ENCODE assay signal across 8 cellular contexts in genomic region chr7:7201583-7202374, GRCh38. TPM values are rescaled to one million over a fixed set of nuclear protein-coding genes. Genes with fewer than 3 reads are reported as not detected.
A peak's percentile ranks its signal among the peaks of the same experiment; 100 is the strongest.
DNase-seq lines count a peak whose midpoint lies in the region; ATAC-seq and TF ChIP-seq lines count a peak whose summit lies in the region.

No MANE protein-coding gene starts in this region.

- peak overlapping the region; percentile 51 for H2AFZ ChIP-seq in mammary epithelial cell (ENCODE audit: low read depth, low read length)

- H3K4me3 ChIP-seq in Panc1 (ENCODE audit: low read depth in 2 of 2, low read length in 2 of 2): peak overlapping the region in 1 of 2 experiments; percentile 10; a peak in 1 of 4 replicates
- H3K4me3 ChIP-seq in mammary epithelial cell (replicated peaks in 1 of 3; ENCODE audit: insufficient read depth in 1 of 3, low read depth in 2 of 3, low read length in 3 of 3): no peak overlapping the region
- H3K4me3 ChIP-seq in dorsolateral prefrontal cortex: no peak overlapping the region

- H3K9me3 ChIP-seq in Panc1 (ENCODE audit: control insufficient read depth, insufficient read depth, low read depth, low read length) (peaks cover 15% of the 10 kb centered on the region; the same call in 1 of the 2 replicates), mammary epithelial cell (replicated peaks; ENCODE audit: insufficient read depth, low read length) (peaks cover 3% of the 10 kb centered on the region)

- POLR2A ChIA-PET in Panc1 (lab: Charles Lee): no interaction called here

- 79% methylated on average over 13 of the region's 15 CpGs for WGBS in mammary epithelial cell (ENCODE audit: low coverage, missing lambda C conversion rate)

- in situ Hi-C loops in Panc1 (cut with HindIII; ENCODE audit: low pct_unique_long_range_greater_than_20kb, low sequenced_read_pairs): no loop called here
- in situ Hi-C loops in mammary epithelial cell (cut with MboI; ENCODE audit: low sequenced_read_pairs in 2 of 2): no loop called here

- dilution Hi-C loops in mammary epithelial cell (cut with HindIII; ENCODE audit: low sequenced_read_pairs): no loop called here

- BruUV-seq in Panc1 (replicated peaks; lab: Mats Ljungman, UMichigan) (no TSS peak), mammary epithelial cell (replicated peaks; lab: Mats Ljungman, UMichigan) (no TSS peak)

- CTCF ChIA-PET in Panc1 (lab: Charles Lee) (interaction anchor here (0.6 kb wide), 1 partner anchor 82 kb away, joined by 3 read pairs; no protein-coding TSS in a partner anchor), mammary epithelial cell (lab: Charles Lee; ENCODE audit: low non-redundant PET) (no interaction called here)

- H3K4me1 ChIP-seq in Panc1 (ENCODE audit: control insufficient read depth, insufficient read depth, low read length) (peaks cover 8% of the 10 kb centered on the region; the same call in 1 of the 2 replicates), mammary epithelial cell (ENCODE audit: insufficient read depth, low read length) (peaks cover 16% of the 10 kb centered on the region)

- H3K36me3 ChIP-seq in Panc1 (ENCODE audit: control insufficient read depth, insufficient read depth, low read length) (no peaks in the 10 kb centered on the region), mammary epithelial cell (ENCODE audit: insufficient read depth, low read length) (no peaks in the 10 kb centered on the region)

- H3K27ac ChIP-seq in Panc1 (ENCODE audit: low read length): no peak overlapping the region
- H3K27ac ChIP-seq in mammary epithelial cell (ENCODE audit: insufficient read depth, low read depth, low read length): peak overlapping the region; percentile 19
- peak overlapping the region in 1 of 59 donors; percentile 5 for H3K27ac ChIP-seq in dorsolateral prefrontal cortex

- peaks cover 82% of the 10 kb centered on the region for H3K79me2 ChIP-seq in mammary epithelial cell (ENCODE audit: insufficient read depth, low read length)

- H3K27me3 ChIP-seq in Panc1 (ENCODE audit: control insufficient read depth, insufficient read depth, low read length) (no peaks in the 10 kb centered on the region), mammary epithelial cell (ENCODE audit: insufficient read depth, low read length) (no peaks in the 10 kb centered on the region), dorsolateral prefrontal cortex (no peaks in the 10 kb centered on the region)

- DNase-seq in Panc1 (ENCODE audit: low read depth, low spot score) (no peak), mammary epithelial cell (peak; percentile 79), renal cortical epithelial cell (ENCODE audit: low read depth) (peak; percentile 82), T1000 (lab: John Stamatoyannopoulos, UW) (no peak), dorsolateral prefrontal cortex (no peak), NCI-H446 treated with DMSO at 0.1 percent for 48 hours (lab: John Stamatoyannopoulos, UW) (no peak)

- H3K4me2 ChIP-seq in mammary epithelial cell (ENCODE audit: insufficient read depth, low read depth, low read length): peak overlapping the region; percentile 53

- H4K20me1 ChIP-seq in mammary epithelial cell (ENCODE audit: insufficient read depth, low read length): no peaks in the 10 kb centered on the region

- ATAC-seq in GM19035 (IDR thresholded peaks at IDR 0.05; ENCODE audit: unreplicated experiment): peak; percentile 97
- peak; percentile 98 for ATAC-seq in HG02884 (IDR thresholded peaks at IDR 0.05; ENCODE audit: unreplicated experiment)
- ATAC-seq in Panc1: peak; percentile 83

- TF ChIP-seq CTCF in Panc1 (IDR thresholded peaks at IDR 0.05) (no peak), mammary epithelial cell (conservative IDR thresholded peaks at IDR 0.05 in 1 of 2, IDR thresholded peaks at IDR 0.05 in 1 of 2; ENCODE audit: extremely low read depth in 1 of 2, insufficient read depth in 1 of 2, low read depth in 1 of 2, low read length in 2 of 2) (no peak), dorsolateral prefrontal cortex (IDR thresholded peaks at IDR 0.05 in 54 of 56, conservative IDR thresholded peaks at IDR 0.05 in 2 of 56; ENCODE audit: low read depth in 1 of 56, partially characterized antibody in 56 of 56) (no peak)

- intact Hi-C loops in Panc1 (cut with micrococcal nuclease; ENCODE audit: unreplicated experiment): no loop called here
- intact Hi-C loops in mammary epithelial cell (cut with micrococcal nuclease): no loop called here
- intact Hi-C loops in dorsolateral prefrontal cortex (cut with DNase I): no loop called here

- no peak overlapping the region for H3K9ac ChIP-seq in mammary epithelial cell (ENCODE audit: insufficient read depth, low read length)

RNA-seq across cellular contexts. Expression of gene C1GALT1, which starts 19.4 kb away (rescaled TPM):
- total RNA-seq in Panc1 (2021; ENCODE audit: unreplicated experiment) (54.5 TPM), mammary epithelial cell (10 to 100 TPM; 51.2 to 57.7 TPM), renal cortical epithelial cell (59.0 and 80.1 TPM in 2 replicates), dorsolateral prefrontal cortex (10 to 100 TPM; 22.2 to 88.2 (median 37.1) TPM)
- 17.6 TPM for polyA plus RNA-seq in Panc1 (2012; ENCODE audit: insufficient read length)
- polyA plus RNA-seq in mammary epithelial cell: 27.5 TPM
- polyA minus RNA-seq in mammary epithelial cell: 25.5 TPM

Comparison
In these comparisons a context has a peak if more than half of its experiments do, and no peak if none do; other contexts are left out.
1. DNase-seq: peak in mammary epithelial cell (single experiment) and renal cortical epithelial cell (single experiment); none in Panc1 (single experiment), T1000 (single experiment), dorsolateral prefrontal cortex (0 of 10) and NCI-H446 treated with DMSO at 0.1 percent for 48 hours (single experiment).
2. Peak in every context shown above with its lines, with median percentiles within 50 percentile points of each other: ATAC-seq.